ENCODE assay signal across 1 cellular context in genomic region chr1:226579781-226580323, GRCh38.
TF ChIP-seq lines count a peak whose summit lies in the region.

No MANE protein-coding gene starts in this region.

TF ChIP-seq in HCT116, 20 proteins besides CTCF, POLR2A, EP300 and RAD21 (continued from another document):
- TF ChIP-seq ZBTB33 (IDR thresholded peaks at IDR 0.05; ENCODE audit: extremely low read depth, insufficient replicate concordance, low read length) = no peak
- TF ChIP-seq, protein P1, sequence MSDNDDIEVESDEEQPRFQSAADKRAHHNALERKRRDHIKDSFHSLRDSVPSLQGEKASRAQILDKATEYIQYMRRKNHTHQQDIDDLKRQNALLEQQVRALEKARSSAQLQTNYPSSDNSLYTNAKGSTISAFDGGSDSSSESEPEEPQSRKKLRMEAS (IDR thresholded peaks at IDR 0.05) = no peak
- TF ChIP-seq TCF7L2 (IDR thresholded peaks at IDR 0.05; ENCODE audit: borderline replicate concordance, extremely low read depth, insufficient read depth, insufficient read length) = no peak
- no peak for TF ChIP-seq ZFX (IDR thresholded peaks at IDR 0.05)
- TF ChIP-seq REST (IDR thresholded peaks at IDR 0.05; ENCODE audit: low read depth) = no peak
- no peak for TF ChIP-seq YY1 (IDR thresholded peaks at IDR 0.05; ENCODE audit: extremely low read depth, insufficient replicate concordance, low read depth, low read length)
- TF ChIP-seq, protein P2, sequence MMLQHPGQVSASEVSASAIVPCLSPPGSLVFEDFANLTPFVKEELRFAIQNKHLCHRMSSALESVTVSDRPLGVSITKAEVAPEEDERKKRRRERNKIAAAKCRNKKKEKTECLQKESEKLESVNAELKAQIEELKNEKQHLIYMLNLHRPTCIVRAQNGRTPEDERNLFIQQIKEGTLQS (IDR thresholded peaks at IDR 0.05) = no peak
- TF ChIP-seq SIN3A (IDR thresholded peaks at IDR 0.05; ENCODE audit: low read depth) = no peak
